Comparison of ENCODE assay signal across 19 cellular contexts in the genomic region with DNA sequence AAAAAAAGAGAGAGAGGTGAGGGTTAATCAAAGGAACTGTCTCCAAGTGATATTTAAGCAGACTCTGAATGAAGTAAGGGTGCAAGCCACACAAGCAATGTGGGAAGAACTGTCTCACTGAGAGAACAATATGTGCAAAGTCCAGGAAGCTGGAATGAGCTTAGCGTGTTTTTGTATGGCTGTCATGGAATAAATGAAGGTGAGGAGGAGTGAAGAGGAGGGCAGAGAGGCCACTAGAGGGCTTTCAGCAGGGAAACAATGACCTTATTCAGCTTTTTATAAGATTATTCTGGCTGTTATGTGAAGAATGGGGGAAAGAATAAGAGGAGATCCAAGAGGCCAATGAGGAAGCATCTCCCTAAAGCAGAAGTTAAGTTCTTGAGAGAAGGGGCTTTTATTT.
DNase-seq lines count a peak whose midpoint lies in the region; ATAC-seq, FAIRE-seq and TF ChIP-seq lines count a peak whose summit lies in the region.
"Had no signal": no experiment of that assay in that cellular context is flagged by ENCODE, and none has a peak within 500 bp of the region (broad histone marks: within the 10 kb centered on the region; RNA-seq: fewer than 3 reads in every experiment).

No MANE protein-coding gene starts in this region.

- peaks cover 13% of the 10 kb centered on the region for H3K4me1 Mint-ChIP-seq in endothelial cell (ENCODE audit: unreplicated experiment)
- H3K4me1 Mint-ChIP-seq: activated naive CD4-positive, alpha-beta T cell treated with anti-CD3 and anti-CD28 coated beads, Interleukin-2, amount 50 U/mL, for 24 hours; naive B cell had no signal

- no peak for FAIRE-seq in A549 (lab: Jason Lieb, UNC)

- H3K9me3 ChIP-seq in A549, result no peaks in the 10 kb centered on the region
- H3K9me3 ChIP-seq in DOHH2 (ENCODE audit: control insufficient read depth, insufficient read depth, low read length), result no peaks in the 10 kb centered on the region
- H3K9me3 ChIP-seq in OCI-LY7 (ENCODE audit: low read length), result no peaks in the 10 kb centered on the region
- H3K9me3 ChIP-seq in Karpas-422 (ENCODE audit: low read length), result no peaks in the 10 kb centered on the region
- H3K9me3 ChIP-seq: BLaER1 treated with 17β-estradiol and CSF1 and Interleukin-3, amounts not matched to agents 10 nM and 100 nM; psoas muscle; testis had no signal

- ATAC-seq in A549 (0 out of 6 replicates have a peak, but pooled peaks of 1 of the 2 experiments have one; percentile 43), GM21447 (IDR thresholded peaks at IDR 0.05; ENCODE audit: unreplicated experiment) (no peak)
- ATAC-seq: left lobe of liver, psoas muscle had no signal

- no peak overlapping the region for H3K4me3 ChIP-seq in A549
- no peak overlapping the region for H3K4me3 ChIP-seq in DOHH2 (ENCODE audit: low read length)
- no peak overlapping the region for H3K4me3 ChIP-seq in OCI-LY7 (ENCODE audit: low read depth, low read length, poor library complexity, severe bottlenecking)
- H3K4me3 ChIP-seq in Karpas-422 (ENCODE audit: low read length), result no peak overlapping the region
- H3K4me3 ChIP-seq: BLaER1 treated with 17β-estradiol and CSF1 and Interleukin-3, amounts not matched to agents 10 nM and 100 nM; psoas muscle; testis had no signal

- CTCF ChIA-PET in A549 (lab: Yijun Ruan, JAX), result interaction anchor here (0.9 kb wide), 1 partner anchor 23 kb away, joined by 3 read pairs; no protein-coding TSS in a partner anchor
- CTCF ChIA-PET in OCI-LY7 (lab: Charles Lee; ENCODE audit: unreplicated experiment), result no interaction called here

- no peaks in the 10 kb centered on the region for H4K20me1 ChIP-seq in DOHH2 (ENCODE audit: control insufficient read depth, insufficient read depth, low read depth, low read length)
- H4K20me1 ChIP-seq in OCI-LY7 (ENCODE audit: insufficient read depth, low read length), result no peaks in the 10 kb centered on the region
- H4K20me1 ChIP-seq in Karpas-422 (ENCODE audit: insufficient read depth, low read depth, low read length), result no peaks in the 10 kb centered on the region
- H4K20me1 ChIP-seq: BLaER1 treated with 17β-estradiol and CSF1 and Interleukin-3, amounts not matched to agents 10 nM and 100 nM had no signal

- H3K4me3 Mint-ChIP-seq in endothelial cell (ENCODE audit: unreplicated experiment), result no peak overlapping the region
- H3K4me3 Mint-ChIP-seq: activated naive CD4-positive, alpha-beta T cell treated with anti-CD3 and anti-CD28 coated beads, Interleukin-2, amount 50 U/mL, for 24 hours; naive B cell had no signal

- H3F3A ChIP-seq in DOHH2 (ENCODE audit: control insufficient read depth, insufficient read depth), result no peaks in the 10 kb centered on the region

- peak overlapping the region; percentile 49 for H3K27ac Mint-ChIP-seq in endothelial cell (ENCODE audit: unreplicated experiment)
- H3K27ac Mint-ChIP-seq: activated naive CD4-positive, alpha-beta T cell treated with anti-CD3 and anti-CD28 coated beads, Interleukin-2, amount 50 U/mL, for 24 hours; naive B cell had no signal

- TF ChIP-seq POLR2A in A549 (IDR thresholded peaks at IDR 0.05; ENCODE audit: low read length), result no peak

- no peak overlapping the region for H3K27ac ChIP-seq in A549
- H3K27ac ChIP-seq in DOHH2 (ENCODE audit: low read depth, low read length), result no peak overlapping the region
- no peak overlapping the region for H3K27ac ChIP-seq in OCI-LY7 (ENCODE audit: low read depth, low read length, poor library complexity, severe bottlenecking)
- no peak overlapping the region for H3K27ac ChIP-seq in Karpas-422 (ENCODE audit: low read length)
- H3K27ac ChIP-seq: BLaER1 treated with 17β-estradiol and CSF1 and Interleukin-3, amounts not matched to agents 10 nM and 100 nM; psoas muscle; testis had no signal

- H3K27me3 ChIP-seq in DOHH2 (ENCODE audit: control insufficient read depth, low read length), result no peaks in the 10 kb centered on the region
- no peaks in the 10 kb centered on the region for H3K27me3 ChIP-seq in Karpas-422 (ENCODE audit: low read length)
- H3K27me3 ChIP-seq: BLaER1 treated with 17β-estradiol and CSF1 and Interleukin-3, amounts not matched to agents 10 nM and 100 nM; testis had no signal

- H3K9me2 ChIP-seq in DOHH2 (replicated peaks; ENCODE audit: control insufficient read depth, low read length) (no peaks in the 10 kb centered on the region), OCI-LY7 (ENCODE audit: insufficient read depth, low read length) (no peaks in the 10 kb centered on the region), Karpas-422 (replicated peaks; ENCODE audit: insufficient read depth, low read length) (no peaks in the 10 kb centered on the region)

- no peak overlapping the region for H2AFZ ChIP-seq in OCI-LY7 (ENCODE audit: low read length)
- no peak overlapping the region for H2AFZ ChIP-seq in Karpas-422 (ENCODE audit: low read length)

- TF ChIP-seq EP300 in A549 (IDR thresholded peaks at IDR 0.05), result no peak

- no peaks in the 10 kb centered on the region for H3K9me3 Mint-ChIP-seq in endothelial cell (ENCODE audit: unreplicated experiment)

- no peak for TF ChIP-seq RAD21 in A549 (conservative IDR thresholded peaks at IDR 0.05 in 1 of 2, IDR thresholded peaks at IDR 0.05 in 1 of 2)

- DNase-seq in A549 (ENCODE audit: low read depth in 1 of 2, low spot score in 1 of 2) (peak in 1 of 2 experiments; percentile 4), OCI-LY7 (ENCODE audit: low spot score) (no peak), endothelial cell (ENCODE audit: low spot score) (no peak), Karpas-422 (no peak), NCI-H2171 treated with DMSO at 0.1 percent for 48 hours (lab: John Stamatoyannopoulos, UW) (no peak), GF-D8 (lab: John Stamatoyannopoulos, UW) (no peak)
- DNase-seq: activated CD4-positive, alpha-beta T cell treated with anti-CD3 and anti-CD28 coated beads for 1 hour; cerebellar nuclear complex; DND-41; naive B cell; NCI-H1048; psoas muscle; stimulated activated CD8-positive, alpha-beta memory T cell treated with anti-CD3 and anti-CD28 coated beads, Interleukin-4, amount 100 ng/mL, for 48 hours; testis had no signal

- BruUV-seq in OCI-LY7 (replicated peaks; lab: Mats Ljungman, UMichigan), result no TSS peak

- peak; percentile 16; the same call in 1 of the 3 replicates for TF ChIP-seq CTCF in A549 (IDR thresholded peaks at IDR 0.05)
- TF ChIP-seq CTCF in DOHH2 (IDR thresholded peaks at IDR 0.05; ENCODE audit: low read depth, low read length, poor library complexity, severe bottlenecking), result peak; percentile 12
- 0 out of 2 replicates have a peak, but pooled peaks have one; percentile 28 for TF ChIP-seq CTCF in OCI-LY7 (conservative IDR thresholded peaks at IDR 0.05; ENCODE audit: low read length)
- TF ChIP-seq CTCF in endothelial cell (IDR thresholded peaks at IDR 0.05; ENCODE audit: unreplicated experiment), result no peak

- intact Hi-C loops in OCI-LY7 (cut with micrococcal nuclease; ENCODE audit: unreplicated experiment), result no loop called here

- H3K4me2 ChIP-seq in A549, result no peak overlapping the region
- no peak overlapping the region for H3K4me2 ChIP-seq in DOHH2 (ENCODE audit: low read length)
- no peak overlapping the region for H3K4me2 ChIP-seq in OCI-LY7 (ENCODE audit: low read length)
- H3K4me2 ChIP-seq in Karpas-422 (ENCODE audit: low read depth, low read length, poor library complexity, severe bottlenecking), result no peak overlapping the region
- H3K4me2 ChIP-seq: BLaER1 treated with 17β-estradiol and CSF1 and Interleukin-3, amounts not matched to agents 10 nM and 100 nM had no signal

- no peak overlapping the region for H3K9ac ChIP-seq in Karpas-422 (ENCODE audit: low read length)
- H3K9ac ChIP-seq: BLaER1 treated with 17β-estradiol and CSF1 and Interleukin-3, amounts not matched to agents 10 nM and 100 nM had no signal

- no peaks in the 10 kb centered on the region for H3K27me3 Mint-ChIP-seq in endothelial cell (ENCODE audit: unreplicated experiment)
- H3K27me3 Mint-ChIP-seq: naive B cell had no signal

- POLR2A ChIA-PET in A549 (lab: Yijun Ruan, JAX) (no interaction called here), OCI-LY7 (lab: Charles Lee) (no interaction called here)

- H3K79me2 ChIP-seq in DOHH2 (ENCODE audit: control insufficient read depth, low read length) (no peaks in the 10 kb centered on the region), OCI-LY7 (ENCODE audit: insufficient read depth, low read depth, low read length) (no peaks in the 10 kb centered on the region), Karpas-422 (ENCODE audit: low read length) (no peaks in the 10 kb centered on the region)

- no peaks in the 10 kb centered on the region for H3K36me3 Mint-ChIP-seq in endothelial cell (ENCODE audit: low read depth, unreplicated experiment)
- H3K36me3 Mint-ChIP-seq: activated naive CD4-positive, alpha-beta T cell treated with anti-CD3 and anti-CD28 coated beads, Interleukin-2, amount 50 U/mL, for 24 hours; naive B cell had no signal

- no peaks in the 10 kb centered on the region for H3K4me1 ChIP-seq in A549
- H3K4me1 ChIP-seq in DOHH2 (ENCODE audit: control insufficient read depth, low read length), result no peaks in the 10 kb centered on the region
- H3K4me1 ChIP-seq in OCI-LY7 (ENCODE audit: insufficient read depth, low read length, poor library complexity, severe bottlenecking), result no peaks in the 10 kb centered on the region
- H3K4me1 ChIP-seq in Karpas-422 (ENCODE audit: low read length), result no peaks in the 10 kb centered on the region
- H3K4me1 ChIP-seq: BLaER1 treated with 17β-estradiol and CSF1 and Interleukin-3, amounts not matched to agents 10 nM and 100 nM; psoas muscle; testis had no signal

- 14% methylated on average over 1 of the region's 1 CpG for WGBS in A549 (ENCODE audit: missing lambda C conversion rate)

- no peaks in the 10 kb centered on the region for H3K36me3 ChIP-seq in DOHH2 (ENCODE audit: control insufficient read depth, low read length)
- no peaks in the 10 kb centered on the region for H3K36me3 ChIP-seq in OCI-LY7 (ENCODE audit: insufficient read depth, low read length)
- no peaks in the 10 kb centered on the region for H3K36me3 ChIP-seq in Karpas-422 (ENCODE audit: insufficient read depth, low read length)
- H3K36me3 ChIP-seq: BLaER1 treated with 17β-estradiol and CSF1 and Interleukin-3, amounts not matched to agents 10 nM and 100 nM had no signal

TF ChIP-seq in A549, 52 proteins besides CTCF, POLR2A, EP300 and RAD21 (continues in another document):
- TF ChIP-seq HOXB5 (CRISPR knock-in tag; IDR thresholded peaks at IDR 0.05), result no peak
- no peak for TF ChIP-seq FOSL2 (IDR thresholded peaks at IDR 0.05)
- TF ChIP-seq FOSL2 (CRISPR knock-in tag; IDR thresholded peaks at IDR 0.05), result no peak
- TF ChIP-seq, protein P1, sequence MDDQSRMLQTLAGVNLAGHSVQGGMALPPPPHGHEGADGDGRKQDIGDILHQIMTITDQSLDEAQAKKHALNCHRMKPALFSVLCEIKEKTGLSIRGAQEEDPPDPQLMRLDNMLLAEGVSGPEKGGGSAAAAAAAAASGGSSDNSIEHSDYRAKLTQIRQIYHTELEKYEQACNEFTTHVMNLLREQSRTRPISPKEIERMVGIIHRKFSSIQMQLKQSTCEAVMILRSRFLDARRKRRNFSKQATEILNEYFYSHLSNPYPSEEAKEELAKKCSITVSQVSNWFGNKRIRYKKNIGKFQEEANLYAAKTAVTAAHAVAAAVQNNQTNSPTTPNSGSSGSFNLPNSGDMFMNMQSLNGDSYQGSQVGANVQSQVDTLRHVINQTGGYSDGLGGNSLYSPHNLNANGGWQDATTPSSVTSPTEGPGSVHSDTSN (IDR thresholded peaks at IDR 0.05), result no peak
- no peak for TF ChIP-seq BHLHE40 (IDR thresholded peaks at IDR 0.05; ENCODE audit: low read depth, low read length)
- TF ChIP-seq RFX5 (IDR thresholded peaks at IDR 0.05), result no peak
